ENCODE assay signal across 10 cellular contexts in genomic region chr5:111697881-111698757, GRCh38. TPM values are rescaled to one million over a fixed set of nuclear protein-coding genes. Genes with fewer than 3 reads are reported as not detected.
A peak's percentile ranks its signal among the peaks of the same experiment; 100 is the strongest.
DNase-seq lines count a peak whose midpoint lies in the region; ATAC-seq and TF ChIP-seq lines count a peak whose summit lies in the region.
"Had no signal": no experiment of that assay in that cellular context is flagged by ENCODE, and none has a peak within 500 bp of the region (broad histone marks: within the 10 kb centered on the region; RNA-seq: fewer than 3 reads in every experiment).

No MANE protein-coding gene starts in this region.

- POLR2A ChIA-PET in PC-3 (lab: Charles Lee; ENCODE audit: unreplicated experiment) = no interaction called here

- no peaks in the 10 kb centered on the region for H3K27me3 ChIP-seq in PC-3 (ENCODE audit: low read length)
- H3K27me3 ChIP-seq: tibial artery had no signal

- BruUV-seq in PC-3 (replicated peaks; lab: Mats Ljungman, UMichigan) = no TSS peak

- intact Hi-C loops in PC-3 (cut with micrococcal nuclease) = no loop called here

- CTCF ChIA-PET in PC-3 (lab: Charles Lee) = interaction anchor here (0.5 kb wide), 1 partner anchor 167 kb away, joined by 10 read pairs; no protein-coding TSS in a partner anchor

- no peaks in the 10 kb centered on the region for H3K79me2 ChIP-seq in PC-3 (ENCODE audit: low read length)

- H2AFZ ChIP-seq in PC-3 (ENCODE audit: low read length) = no peak overlapping the region

- no peak overlapping the region for H3K4me2 ChIP-seq in PC-3 (ENCODE audit: low read length)

- no peaks in the 10 kb centered on the region for H3K36me3 ChIP-seq in PC-3 (ENCODE audit: low read depth, low read length)
- H3K36me3 ChIP-seq: tibial artery had no signal

- no peak overlapping the region for H3K9ac ChIP-seq in PC-3 (ENCODE audit: low read length)

- H3K4me1 ChIP-seq in PC-3 (ENCODE audit: insufficient read depth, low read length) = peaks cover 32% of the 10 kb centered on the region

- TF ChIP-seq CTCF in GM12865 (IDR thresholded peaks at IDR 0.05; ENCODE audit: insufficient read depth, low read depth, low read length, missing control alignments) (no peak), PC-3 (conservative IDR thresholded peaks at IDR 0.05; ENCODE audit: low read depth, low read length) (0 out of 2 replicates have a peak, but pooled peaks have one; percentile 21), fibroblast of pulmonary artery (IDR thresholded peaks at IDR 0.05; ENCODE audit: low read length, missing control alignments) (peak; percentile 21)

- no peak overlapping the region for H3K4me3 ChIP-seq in GM12865 (ENCODE audit: low read depth, low read length)
- no peak overlapping the region for H3K4me3 ChIP-seq in PC-3 (ENCODE audit: low read length)
- no peak overlapping the region for H3K4me3 ChIP-seq in fibroblast of pulmonary artery (replicated peaks; ENCODE audit: low read depth, low read length)
- H3K4me3 ChIP-seq: tibial artery had no signal

- no peaks in the 10 kb centered on the region for H4K20me1 ChIP-seq in PC-3 (ENCODE audit: low read length)

- no peaks in the 10 kb centered on the region for H3K9me2 ChIP-seq in PC-3 (replicated peaks; ENCODE audit: low read length)

- ATAC-seq in PC-3 (no peak), GM18861 (IDR thresholded peaks at IDR 0.05; ENCODE audit: unreplicated experiment) (no peak)

- DNase-seq in GM12865 (ENCODE audit: low read depth) = peak; percentile 24
- peak; percentile 18 for DNase-seq in PC-3
- DNase-seq in fibroblast of pulmonary artery (ENCODE audit: low read depth) = peak; percentile 47
- DNase-seq in putamen (ENCODE audit: low spot score) = peak; percentile 27
- DNase-seq in MV-4-11 (lab: John Stamatoyannopoulos, UW) = no peak
- DNase-seq in NCI-H524 treated with DMSO at 0.1 percent for 48 hours (lab: John Stamatoyannopoulos, UW) = no peak
- DNase-seq: activated CD4-positive, alpha-beta T cell treated with anti-CD3 and anti-CD28 coated beads, Interleukin-2, amount 50 U/mL, for 48 hours; NCI-H1048; tibial artery had no signal

- no peak overlapping the region for H3K27ac ChIP-seq in PC-3 (ENCODE audit: low read length)
- H3K27ac ChIP-seq: tibial artery had no signal

- H3K9me3 ChIP-seq in PC-3 (ENCODE audit: low read length) = no peaks in the 10 kb centered on the region
- H3K9me3 ChIP-seq: tibial artery had no signal

- no peaks in the 10 kb centered on the region for H3F3A ChIP-seq in PC-3 (ENCODE audit: low read length, unreplicated experiment)

RNA-seq across cellular contexts. Expression of gene NREP, which starts 58.9 kb away (rescaled TPM):
- total RNA-seq in PC-3 (2014; rRNA removed) = 22.6 and 27.5 TPM in 2 replicates

Comparison
In these comparisons a context has a peak if more than half of its experiments do, and no peak if none do; other contexts are left out.
1. DNase-seq: peak in GM12865 (single experiment), PC-3 (single experiment), fibroblast of pulmonary artery (single experiment) and putamen (single experiment); none in MV-4-11 (single experiment) and NCI-H524 treated with DMSO at 0.1 percent for 48 hours (single experiment).